1 cellular context compared by ENCODE assay signal in genomic region chr20:59013031-59013951, GRCh38.
TF ChIP-seq lines count a peak whose summit lies in the region.

No MANE protein-coding gene starts in this region.

TF ChIP-seq in IMR-90, 13 proteins besides CTCF, POLR2A, EP300 and RAD21:
- no peak for TF ChIP-seq MAFK (IDR thresholded peaks at IDR 0.05; ENCODE audit: low read depth, low read length)
- TF ChIP-seq MXI1 (IDR thresholded peaks at IDR 0.05; ENCODE audit: borderline replicate concordance, low read depth, low read length): no peak
- TF ChIP-seq CHD1 (IDR thresholded peaks at IDR 0.05; ENCODE audit: low read depth, low read length): no peak
- TF ChIP-seq BHLHE40 (IDR thresholded peaks at IDR 0.05; ENCODE audit: low read depth, low read length): no peak
- no peak for TF ChIP-seq CEBPB (IDR thresholded peaks at IDR 0.05; ENCODE audit: low read depth, low read length)
- no peak for TF ChIP-seq MAZ (IDR thresholded peaks at IDR 0.05; ENCODE audit: borderline replicate concordance, low read depth, low read length)
- no peak for TF ChIP-seq ELK1 (IDR thresholded peaks at IDR 0.05; ENCODE audit: borderline replicate concordance, low read depth, low read length)
- no peak for TF ChIP-seq RFX5 (IDR thresholded peaks at IDR 0.05; ENCODE audit: low read depth, low read length)
- TF ChIP-seq USF2 (IDR thresholded peaks at IDR 0.05; ENCODE audit: low read depth, low read length): no peak
- TF ChIP-seq SMC3 (IDR thresholded peaks at IDR 0.05; ENCODE audit: low read depth, low read length): no peak
- no peak for TF ChIP-seq RCOR1 (IDR thresholded peaks at IDR 0.05; ENCODE audit: insufficient replicate concordance, low read length)
- TF ChIP-seq FOS (IDR thresholded peaks at IDR 0.05; ENCODE audit: low read depth, low read length): no peak
- no peak for TF ChIP-seq NFE2L2 (IDR thresholded peaks at IDR 0.05; ENCODE audit: low read depth, low read length)
